ENCODE assay signal across 21 cellular contexts in the genomic region with DNA sequence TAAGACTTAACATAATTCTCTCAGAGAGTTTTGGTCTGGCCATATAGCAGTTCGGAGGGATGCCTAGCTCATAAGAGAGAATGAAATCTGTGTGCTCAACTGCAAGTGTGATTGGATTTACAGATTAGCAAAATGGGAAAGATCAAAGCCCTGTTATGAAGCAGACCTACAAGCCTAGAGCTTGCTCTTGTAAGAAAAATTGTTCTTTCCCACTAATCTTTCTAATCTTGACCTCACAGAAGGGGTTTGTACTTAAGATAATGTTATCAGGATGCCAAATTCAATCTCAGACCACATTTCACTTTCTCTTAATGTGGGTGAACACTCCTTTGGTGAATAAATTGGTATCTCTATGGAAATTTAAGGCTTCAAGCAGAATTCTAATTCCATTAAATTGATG.
A peak's percentile ranks its signal among the peaks of the same experiment; 100 is the strongest.
DNase-seq lines count a peak whose midpoint lies in the region; ATAC-seq, FAIRE-seq and TF ChIP-seq lines count a peak whose summit lies in the region.
"Had no signal": no experiment of that assay in that cellular context is flagged by ENCODE, and none has a peak within 500 bp of the region (broad histone marks: within the 10 kb centered on the region; RNA-seq: fewer than 3 reads in every experiment).

No MANE protein-coding gene starts in this region.

- no peak overlapping the region for H3K4me3 ChIP-seq in retinal pigment epithelial cell (ENCODE audit: low read length)
- H3K4me3 ChIP-seq: BLaER1 had no signal

- POLR2A ChIA-PET in CD4-positive, alpha-beta T cell (lab: Charles Lee), result no interaction called here

- H3K9me3 Mint-ChIP-seq in stimulated activated naive B cell treated with anti-CD40 and anti-IgM and Interleukin-4, amounts not matched to agents 10 μg/mL and 1 μg/mL and 100 μg/mL, for 72 hours, result no peaks in the 10 kb centered on the region
- no peaks in the 10 kb centered on the region for H3K9me3 Mint-ChIP-seq in CD4-positive, alpha-beta T cell
- H3K9me3 Mint-ChIP-seq: CD8-positive, alpha-beta T cell had no signal

- no peaks in the 10 kb centered on the region for H3K36me3 Mint-ChIP-seq in stimulated activated naive B cell treated with anti-CD40 and anti-IgM and Interleukin-4, amounts not matched to agents 10 μg/mL and 1 μg/mL and 100 μg/mL, for 72 hours
- no peaks in the 10 kb centered on the region for H3K36me3 Mint-ChIP-seq in CD4-positive, alpha-beta T cell (ENCODE audit: low read depth)
- H3K36me3 Mint-ChIP-seq: CD14-positive monocyte; CD4-positive, CD25-positive, alpha-beta regulatory T cell; CD8-positive, alpha-beta T cell had no signal

- TF ChIP-seq CTCF in D721Med (IDR thresholded peaks at IDR 0.05; ENCODE audit: insufficient read depth, missing control alignments) (no peak), retinal pigment epithelial cell (conservative IDR thresholded peaks at IDR 0.05; ENCODE audit: low read depth, low read length) (no peak)
- no peak for TF ChIP-seq CTCF in CD4-positive, alpha-beta T cell (IDR thresholded peaks at IDR 0.05)

- no peak overlapping the region for H3K4me3 Mint-ChIP-seq in stimulated activated naive B cell treated with anti-CD40 and anti-IgM and Interleukin-4, amounts not matched to agents 10 μg/mL and 1 μg/mL and 100 μg/mL, for 72 hours
- no peak overlapping the region for H3K4me3 Mint-ChIP-seq in CD4-positive, alpha-beta T cell
- H3K4me3 Mint-ChIP-seq: CD14-positive monocyte; CD4-positive, CD25-positive, alpha-beta regulatory T cell; CD8-positive, alpha-beta T cell had no signal

- CTCF ChIA-PET in CD4-positive, alpha-beta T cell (lab: Charles Lee), result no interaction called here

- no peaks in the 10 kb centered on the region for H3K4me1 Mint-ChIP-seq in stimulated activated naive B cell treated with anti-CD40 and anti-IgM and Interleukin-4, amounts not matched to agents 10 μg/mL and 1 μg/mL and 100 μg/mL, for 72 hours
- H3K4me1 Mint-ChIP-seq in CD4-positive, alpha-beta T cell (ENCODE audit: low read depth), result no peaks in the 10 kb centered on the region
- H3K4me1 Mint-ChIP-seq: CD14-positive monocyte; CD4-positive, CD25-positive, alpha-beta regulatory T cell had no signal

- H3K27me3 ChIP-seq in CD4-positive, alpha-beta T cell (ENCODE audit: control insufficient read depth, insufficient read depth, low read length), result no peaks in the 10 kb centered on the region
- H3K27me3 ChIP-seq: BE2C, BLaER1 had no signal

- H3K27me3 Mint-ChIP-seq in stimulated activated naive B cell treated with anti-CD40 and anti-IgM and Interleukin-4, amounts not matched to agents 10 μg/mL and 1 μg/mL and 100 μg/mL, for 72 hours, result no peaks in the 10 kb centered on the region
- H3K27me3 Mint-ChIP-seq in CD4-positive, alpha-beta T cell, result no peaks in the 10 kb centered on the region
- H3K27me3 Mint-ChIP-seq: CD4-positive, CD25-positive, alpha-beta regulatory T cell had no signal

- intact Hi-C loops in CD4-positive, alpha-beta T cell (cut with DNase I, micrococcal nuclease), result loop anchor here in 1 of 2 experiments (5.0 kb wide), 1 partner anchor 336 kb away; no protein-coding TSS in a partner anchor

- no peak for DNase-seq in D721Med (ENCODE audit: insufficient read length, low spot score)
- DNase-seq in NCI-H82 treated with DMSO at 0.1 percent for 48 hours (lab: John Stamatoyannopoulos, UW; ENCODE audit: unreplicated experiment), result peak; percentile 68
- peak; percentile 100 for DNase-seq in SK-N-DZ (ENCODE audit: low spot score)
- DNase-seq in retinal pigment epithelial cell (ENCODE audit: low read depth), result peak; percentile 70
- DNase-seq in stimulated activated naive B cell treated with anti-CD40 and anti-IgM and Interleukin-4, amounts not matched to agents 10 μg/mL and 1 μg/mL and 100 μg/mL, for 72 hours, result no peak
- DNase-seq in CD4-positive, alpha-beta T cell, result no peak
- DNase-seq: 8988T; ACHN; BE2C; C1 segment of cervical spinal cord; CD4-positive, CD25-positive, alpha-beta regulatory T cell; CD8-positive, alpha-beta T cell; COR-L47; DMS79 treated with DMSO at 0.1 percent for 48 hours; GF-D8 had no signal

- ATAC-seq in stimulated activated naive B cell treated with anti-CD40 and anti-IgM and Interleukin-4, amounts not matched to agents 10 μg/mL and 1 μg/mL and 100 μg/mL, for 72 hours (replicated peaks), result no peak
- no peak for ATAC-seq in CD4-positive, alpha-beta T cell (ENCODE audit: poor library complexity)
- no peak for ATAC-seq in GM18505 (IDR thresholded peaks at IDR 0.05; ENCODE audit: unreplicated experiment)
- no peak for ATAC-seq in HG03460 (IDR thresholded peaks at IDR 0.05; ENCODE audit: unreplicated experiment)
- ATAC-seq: CD8-positive, alpha-beta T cell had no signal

- H3K9me3 ChIP-seq in CD4-positive, alpha-beta T cell (ENCODE audit: control insufficient read depth, low read length), result no peaks in the 10 kb centered on the region
- H3K9me3 ChIP-seq: BE2C, BLaER1 had no signal

- H3K27ac Mint-ChIP-seq in stimulated activated naive B cell treated with anti-CD40 and anti-IgM and Interleukin-4, amounts not matched to agents 10 μg/mL and 1 μg/mL and 100 μg/mL, for 72 hours, result no peak overlapping the region
- H3K27ac Mint-ChIP-seq in CD4-positive, alpha-beta T cell, result no peak overlapping the region
- H3K27ac Mint-ChIP-seq: CD14-positive monocyte; CD4-positive, CD25-positive, alpha-beta regulatory T cell; CD8-positive, alpha-beta T cell had no signal

- TF ChIP-seq POLR2A in GM18505 (IDR thresholded peaks at IDR 0.05; ENCODE audit: borderline replicate concordance, extremely low read depth, insufficient read depth, insufficient read length), result no peak

- no peak overlapping the region for H3K27ac ChIP-seq in CD4-positive, alpha-beta T cell (ENCODE audit: low read depth, low read length)
- H3K27ac ChIP-seq: BLaER1 had no signal

- FAIRE-seq in D721Med (lab: Jason Lieb, UNC), result peak; percentile 73
- FAIRE-seq: GM12891, GM19239 had no signal

Comparison
In these comparisons a context has a peak if more than half of its experiments do, and no peak if none do; other contexts are left out.
1. DNase-seq: peak in NCI-H82 treated with DMSO at 0.1 percent for 48 hours (single experiment), SK-N-DZ (single experiment) and retinal pigment epithelial cell (single experiment); none in D721Med (single experiment), stimulated activated naive B cell treated with anti-CD40 and anti-IgM and Interleukin-4, amounts not matched to agents 10 μg/mL and 1 μg/mL and 100 μg/mL, for 72 hours (single experiment) and CD4-positive, alpha-beta T cell (0 of 10).